Comparison of ENCODE assay signal across 13 cellular contexts in genomic region chr1:248792342-248792741, GRCh38.
DNase-seq lines count a peak whose midpoint lies in the region; ATAC-seq and TF ChIP-seq lines count a peak whose summit lies in the region.
"Had no signal": no experiment of that assay in that cellular context is flagged by ENCODE, and none has a peak within 500 bp of the region (broad histone marks: within the 10 kb centered on the region; RNA-seq: fewer than 3 reads in every experiment).

No MANE protein-coding gene starts in this region.

- H4K20me1 ChIP-seq in DOHH2 (ENCODE audit: control insufficient read depth, insufficient read depth, low read depth, low read length) (no peaks in the 10 kb centered on the region), OCI-LY3 (ENCODE audit: insufficient read depth, low read length) (0 out of 2 replicates have a peak, but pooled peaks cover 5% of the 10 kb centered on the region)

- no peaks in the 10 kb centered on the region for H3K79me2 ChIP-seq in DOHH2 (ENCODE audit: control insufficient read depth, low read length)
- H3K79me2 ChIP-seq in OCI-LY3 (ENCODE audit: low read length), result no peaks in the 10 kb centered on the region
- H3K79me2 ChIP-seq: hepatocyte had no signal

- H2AFZ ChIP-seq in OCI-LY3 (ENCODE audit: low read depth, low read length), result no peak overlapping the region
- H2AFZ ChIP-seq: hepatocyte had no signal

- H3K9me3 ChIP-seq in DOHH2 (ENCODE audit: control insufficient read depth, insufficient read depth, low read length), result no peaks in the 10 kb centered on the region
- H3K9me3 ChIP-seq in OCI-LY3 (ENCODE audit: insufficient read depth, low read length), result peaks cover 10% of the 10 kb centered on the region; the same call in 1 of the 2 replicates
- peaks cover 0 to 15% (median 10%) of the 10 kb centered on the region in 3 donors for H3K9me3 ChIP-seq in tibial artery

- no peaks in the 10 kb centered on the region for H3K9me2 ChIP-seq in DOHH2 (replicated peaks; ENCODE audit: control insufficient read depth, low read length)

- DNase-seq in NCI-H1092 (lab: John Stamatoyannopoulos, UW), result no peak
- no peak for DNase-seq in tibial artery
- DNase-seq in superior temporal gyrus (ENCODE audit: extremely low spot score), result no peak
- DNase-seq in foreskin melanocyte, result no peak
- DNase-seq: NCI-H1105, NCI-H510A treated with DMSO at 0.1 percent for 48 hours, transverse colon had no signal

- intact Hi-C loops in tibial artery (cut with DNase I; ENCODE audit: low total_unique reads), result no loop called here

- H3K27ac ChIP-seq in DOHH2 (ENCODE audit: low read depth, low read length) (peak overlapping the region; percentile 5; the same call in 1 of the 2 replicates), OCI-LY3 (ENCODE audit: low read length) (no peak overlapping the region), tibial artery (no peak overlapping the region)
- H3K27ac ChIP-seq: hepatocyte, RWPE1, transverse colon had no signal

- no peaks in the 10 kb centered on the region for H3K27me3 ChIP-seq in DOHH2 (ENCODE audit: control insufficient read depth, low read length)
- H3K27me3 ChIP-seq in OCI-LY3 (ENCODE audit: low read depth, low read length), result peaks cover 90% of the 10 kb centered on the region
- no peaks in the 10 kb centered on the region for H3K27me3 ChIP-seq in tibial artery
- H3K27me3 ChIP-seq: hepatocyte, transverse colon had no signal

- no peaks in the 10 kb centered on the region for H3K36me3 ChIP-seq in DOHH2 (ENCODE audit: control insufficient read depth, low read length)
- no peaks in the 10 kb centered on the region for H3K36me3 ChIP-seq in OCI-LY3 (replicated peaks; ENCODE audit: low read depth, low read length)
- no peaks in the 10 kb centered on the region for H3K36me3 ChIP-seq in tibial artery
- H3K36me3 ChIP-seq: transverse colon had no signal

- no peaks in the 10 kb centered on the region for H3F3A ChIP-seq in DOHH2 (ENCODE audit: control insufficient read depth, insufficient read depth)

- peak; percentile 40 for ATAC-seq in GM19467 (IDR thresholded peaks at IDR 0.05; ENCODE audit: unreplicated experiment)
- ATAC-seq in HG03139 (IDR thresholded peaks at IDR 0.05; ENCODE audit: unreplicated experiment), result peak; percentile 43

- H3K4me1 ChIP-seq in DOHH2 (ENCODE audit: control insufficient read depth, low read length) (peaks cover 15% of the 10 kb centered on the region), OCI-LY3 (ENCODE audit: low read length) (peaks cover 23% of the 10 kb centered on the region), tibial artery (no peaks in the 10 kb centered on the region)

- no peak overlapping the region for H3K9ac ChIP-seq in OCI-LY3 (ENCODE audit: low read length)

- H3K4me2 ChIP-seq in DOHH2 (ENCODE audit: low read length) (peak overlapping the region; percentile 47), OCI-LY3 (ENCODE audit: low read length) (peak overlapping the region; percentile 2)
- H3K4me2 ChIP-seq: hepatocyte had no signal

- H3K4me3 ChIP-seq in DOHH2 (ENCODE audit: low read length), result peak overlapping the region; percentile 2; the same call in 1 of the 2 replicates
- H3K4me3 ChIP-seq in OCI-LY3 (ENCODE audit: low read length), result no peak overlapping the region
- H3K4me3 ChIP-seq in tibial artery, result no peak overlapping the region
- H3K4me3 ChIP-seq: hepatocyte, transverse colon had no signal

- no peak for TF ChIP-seq CTCF in DOHH2 (IDR thresholded peaks at IDR 0.05; ENCODE audit: low read depth, low read length, poor library complexity, severe bottlenecking)
- no peak for TF ChIP-seq CTCF in OCI-LY3 (IDR thresholded peaks at IDR 0.05; ENCODE audit: low read depth, low read length)
- no peak for TF ChIP-seq CTCF in tibial artery (IDR thresholded peaks at IDR 0.05)
